In genomic region chr16:11893571-11893970, GRCh38 we compare ENCODE assay signal across 22 cellular contexts.
"Had no signal": no experiment of that assay in that cellular context is flagged by ENCODE, and none has a peak within 500 bp of the region (broad histone marks: within the 10 kb centered on the region; RNA-seq: fewer than 3 reads in every experiment).

No MANE protein-coding gene starts in this region.

- H3K27me3 Mint-ChIP-seq: activated B cell treated with CpG ODN at 0.5 μM for 24 hours; activated CD4-positive, alpha-beta T cell treated with anti-CD3 and anti-CD28 coated beads, Interleukin-2, amount 10 ng/mL, durations not matched to agents 24 days and 14 days; activated naive CD8-positive, alpha-beta T cell had no signal

- H3K27ac Mint-ChIP-seq: activated B cell treated with CpG ODN at 0.5 μM for 24 hours; activated CD4-positive, alpha-beta T cell treated with anti-CD3 and anti-CD28 coated beads, Interleukin-2, amount 10 ng/mL, durations not matched to agents 24 days and 14 days; activated naive CD8-positive, alpha-beta T cell; activated T-helper 1 cell treated with anti-CD3 and anti-CD28 coated beads, Interleukin-12 subunit alpha, Interleukin-12 subunit beta, Interleukin-2, Interleukin-4 antibody, amounts not matched to agents 30 ng/mL and 10 ng/mL and 1 ng/mL, durations not matched to agents 14 hours and 24 hours and 36 hours had no signal

- H3K9me3 ChIP-seq: adrenal gland had no signal

- H3K9me3 Mint-ChIP-seq: activated B cell treated with CpG ODN at 0.5 μM for 24 hours; activated CD4-positive, alpha-beta T cell treated with anti-CD3 and anti-CD28 coated beads, Interleukin-2, amount 10 ng/mL, durations not matched to agents 24 days and 14 days; activated T-helper 1 cell treated with anti-CD3 and anti-CD28 coated beads, Interleukin-12 subunit alpha, Interleukin-12 subunit beta, Interleukin-2, Interleukin-4 antibody, amounts not matched to agents 30 ng/mL and 10 ng/mL and 1 ng/mL, durations not matched to agents 14 hours and 24 hours and 36 hours had no signal

- DNase-seq: activated B cell treated with CpG ODN at 0.5 μM for 24 hours; activated CD4-positive, alpha-beta T cell treated with anti-CD3 and anti-CD28 coated beads for 1 hour; activated CD4-positive, alpha-beta T cell treated with anti-CD3 and anti-CD28 coated beads, Interleukin-2, amount 10 ng/mL, durations not matched to agents 24 days and 14 days; activated CD4-positive, alpha-beta T cell treated with anti-CD3 and anti-CD28 coated beads, Interleukin-2, amount 50 U/mL, for 48 hours; activated effector memory CD4-positive, alpha-beta T cell treated with Interleukin-2 at 50 U/mL for 16 hours; activated naive CD4-positive, alpha-beta T cell; adrenal gland; anterior cingulate cortex; Kasumi-1; KBM-7; NCI-H1105 treated with DMSO at 0.1 percent for 48 hours; NCI-H1436 treated with DMSO at 0.1 percent for 48 hours; NCI-H187; NCI-H2081; NCI-H510A treated with DMSO at 0.1 percent for 48 hours; NCI-H69; PC-9; SHP77 treated with DMSO at 0.1 percent for 48 hours; T-helper 2 cell; T1000 had no signal

- H3K4me3 Mint-ChIP-seq: activated B cell treated with CpG ODN at 0.5 μM for 24 hours; activated CD4-positive, alpha-beta T cell treated with anti-CD3 and anti-CD28 coated beads, Interleukin-2, amount 10 ng/mL, durations not matched to agents 24 days and 14 days; activated naive CD8-positive, alpha-beta T cell; activated T-helper 1 cell treated with anti-CD3 and anti-CD28 coated beads, Interleukin-12 subunit alpha, Interleukin-12 subunit beta, Interleukin-2, Interleukin-4 antibody, amounts not matched to agents 30 ng/mL and 10 ng/mL and 1 ng/mL, durations not matched to agents 14 hours and 24 hours and 36 hours had no signal
